ENCODE assay signal across 8 cellular contexts in genomic region chr14:35292051-35292769, GRCh38. TPM values are rescaled to one million over a fixed set of nuclear protein-coding genes. Genes with fewer than 3 reads are reported as not detected.
DNase-seq lines count a peak whose midpoint lies in the region; ATAC-seq and TF ChIP-seq lines count a peak whose summit lies in the region.

TSS of gene PSMA6 (plus strand) at chr14:35292382. CDS start at chr14:35292477, 95 bp downstream.

- H3K27me3 ChIP-seq in BJ (ENCODE audit: control insufficient read depth, insufficient read depth, low read length) (no peaks in the 10 kb centered on the region), colonic mucosa (no peaks in the 10 kb centered on the region), layer of hippocampus (ENCODE audit: control insufficient read depth, insufficient read depth, low read length) (no peaks in the 10 kb centered on the region)

- peak within 1 kb of the TSS; percentile 100 for H3K4me3 Mint-ChIP-seq in activated CD4-positive, alpha-beta T cell treated with anti-CD3 and anti-CD28 coated beads, Interleukin-2, amount 10 ng/mL, durations not matched to agents 24 days and 14 days

- CTCF ChIA-PET in BJ (lab: Yijun Ruan, JAX), result interaction anchor here (0.6 to 1.7 kb wide), 6 partner anchors 8 to 121 kb away, joined by 3 to 5 read pairs (median 3); no protein-coding TSS in a partner anchor

- POLR2A ChIA-PET in BJ (lab: Charles Lee), result interaction anchor here (0.6 to 1.4 kb wide), 5 partner anchors 11 to 1172 kb away, joined by 3 to 16 read pairs (median 4); partner anchors contain the start of gene NFKBIA

- no peaks in the 10 kb centered on the region for H3K27me3 Mint-ChIP-seq in activated CD4-positive, alpha-beta T cell treated with anti-CD3 and anti-CD28 coated beads, Interleukin-2, amount 10 ng/mL, durations not matched to agents 24 days and 14 days

- H3K27ac Mint-ChIP-seq in activated CD4-positive, alpha-beta T cell treated with anti-CD3 and anti-CD28 coated beads, Interleukin-2, amount 10 ng/mL, durations not matched to agents 24 days and 14 days, result peak within 1 kb of the TSS; percentile 98

- H3K9me3 Mint-ChIP-seq in activated CD4-positive, alpha-beta T cell treated with anti-CD3 and anti-CD28 coated beads, Interleukin-2, amount 10 ng/mL, durations not matched to agents 24 days and 14 days, result no peaks in the 10 kb centered on the region

- no peaks in the 10 kb centered on the region for H3K9me3 ChIP-seq in colonic mucosa

- TF ChIP-seq CTCF in BJ (IDR thresholded peaks at IDR 0.05; ENCODE audit: insufficient read depth, low read depth, low read length), result no peak
- no peak for TF ChIP-seq CTCF in colonic mucosa (IDR thresholded peaks at IDR 0.05)

- DNase-seq in BJ (ENCODE audit: low read depth) (peak; percentile 95), NCI-H526 treated with DMSO at 0.1 percent for 48 hours (lab: John Stamatoyannopoulos, UW) (peak; percentile 96), colonic mucosa (peak; percentile 100)
- DNase-seq in activated CD4-positive, alpha-beta T cell treated with anti-CD3 and anti-CD28 coated beads, Interleukin-2, amount 10 ng/mL, durations not matched to agents 24 days and 14 days, result peak; percentile 100
- DNase-seq in stimulated activated CD4-positive, alpha-beta T cell treated with anti-CD3 and anti-CD28 coated beads, Interleukin-1b, Interleukin-23, amount 100 ng/mL, for 4 hours (ENCODE audit: low read depth in 2 of 2), result peak; percentile 97 to 98

- peak within 1 kb of the TSS; percentile 94 to 97 for H3K9ac ChIP-seq in colonic mucosa (ENCODE audit: low read depth in 2 of 2, low read length in 2 of 2)

- H3K36me3 Mint-ChIP-seq in activated CD4-positive, alpha-beta T cell treated with anti-CD3 and anti-CD28 coated beads, Interleukin-2, amount 10 ng/mL, durations not matched to agents 24 days and 14 days (ENCODE audit: low read depth), result peaks cover 24% of the 10 kb centered on the region

- intact Hi-C loops in activated CD4-positive, alpha-beta T cell treated with anti-CD3 and anti-CD28 coated beads, Interleukin-2, amount 10 ng/mL, durations not matched to agents 24 days and 14 days (cut with micrococcal nuclease), result loop anchor here (1.0 to 10.0 kb wide), 8 partner anchors 22 to 417 kb away; partner anchors contain the start of genes BAZ1A, FAM177A1, NFKBIA and PRORP
- intact Hi-C loops in colonic mucosa (cut with DNase I), result loop anchor here (2.0 kb wide), 1 partner anchor 113 kb away; the partner anchor contains the start of gene NFKBIA

- ATAC-seq in GM19324 (IDR thresholded peaks at IDR 0.05; ENCODE audit: low FRiP score, unreplicated experiment) (peak; percentile 91), HG03469 (IDR thresholded peaks at IDR 0.05; ENCODE audit: unreplicated experiment) (peak; percentile 87)

- H3K36me3 ChIP-seq in BJ (ENCODE audit: control insufficient read depth, insufficient read depth, low read length) (no peaks in the 10 kb centered on the region; the same call in 1 of the 2 replicates), colonic mucosa (no peaks in the 10 kb centered on the region)

- H3K27ac ChIP-seq in colonic mucosa (peak within 1 kb of the TSS; percentile 83), layer of hippocampus (ENCODE audit: low read depth, low read length) (peak within 1 kb of the TSS; percentile 80)

- H3K4me3 ChIP-seq in BJ (ENCODE audit: low read depth, low read length) (peak within 1 kb of the TSS; percentile 80), colonic mucosa (peak within 1 kb of the TSS; percentile 54)

- H3K4me1 Mint-ChIP-seq in activated CD4-positive, alpha-beta T cell treated with anti-CD3 and anti-CD28 coated beads, Interleukin-2, amount 10 ng/mL, durations not matched to agents 24 days and 14 days, result peaks cover 49% of the 10 kb centered on the region

- peaks cover 19% of the 10 kb centered on the region for H3K4me1 ChIP-seq in colonic mucosa

RNA-seq across cellular contexts. Expression of gene PSMA6, which starts in this region (rescaled TPM):
- polyA plus RNA-seq in BJ (2011; rRNA removed), result 155 and 216 TPM in 2 replicates
- 33.4 and 49.3 TPM in 2 replicates for polyA minus RNA-seq in BJ (2011; rRNA and poly(A)+ RNA removed)
- 501 and 522 TPM in 2 replicates for total RNA-seq in activated CD4-positive, alpha-beta T cell treated with anti-CD3 and anti-CD28 coated beads, Interleukin-2, amount 10 ng/mL, durations not matched to agents 24 days and 14 days
- total RNA-seq in colonic mucosa, result 100 to 1,000 TPM; 178 to 197 TPM

Comparison
In these comparisons a context has a peak if more than half of its experiments do, and no peak if none do; other contexts are left out.
1. Peak in every context shown above with its lines: DNase-seq, ATAC-seq, H3K4me3 ChIP-seq and H3K27ac ChIP-seq.